Comparison of ENCODE assay signal across 2 cellular contexts in the genomic region with DNA sequence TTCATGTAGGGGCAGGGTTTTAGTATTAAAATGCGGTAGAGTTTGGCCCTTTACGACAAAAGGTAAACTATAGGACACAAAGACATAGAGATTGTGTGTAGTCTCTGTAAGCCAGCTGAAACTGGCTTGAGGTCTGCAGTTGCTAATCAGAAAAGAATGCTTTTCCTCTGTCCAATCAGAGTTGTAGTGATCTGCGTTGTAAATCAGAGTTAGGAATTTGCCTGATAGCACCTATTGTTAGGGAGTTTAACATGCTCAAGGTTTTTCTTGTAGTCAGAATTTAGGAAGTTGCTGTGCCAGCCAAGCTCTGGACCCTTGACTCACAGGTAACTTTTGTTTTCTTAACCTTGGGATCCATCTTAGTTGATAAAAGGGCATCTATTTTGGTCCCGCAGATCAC.
TF ChIP-seq lines count a peak whose summit lies in the region.

No MANE protein-coding gene starts in this region.

TF ChIP-seq in GM23338, 12 proteins besides CTCF, POLR2A, EP300 and RAD21 (continued from another document and continues in another):
- TF ChIP-seq, protein P1, sequence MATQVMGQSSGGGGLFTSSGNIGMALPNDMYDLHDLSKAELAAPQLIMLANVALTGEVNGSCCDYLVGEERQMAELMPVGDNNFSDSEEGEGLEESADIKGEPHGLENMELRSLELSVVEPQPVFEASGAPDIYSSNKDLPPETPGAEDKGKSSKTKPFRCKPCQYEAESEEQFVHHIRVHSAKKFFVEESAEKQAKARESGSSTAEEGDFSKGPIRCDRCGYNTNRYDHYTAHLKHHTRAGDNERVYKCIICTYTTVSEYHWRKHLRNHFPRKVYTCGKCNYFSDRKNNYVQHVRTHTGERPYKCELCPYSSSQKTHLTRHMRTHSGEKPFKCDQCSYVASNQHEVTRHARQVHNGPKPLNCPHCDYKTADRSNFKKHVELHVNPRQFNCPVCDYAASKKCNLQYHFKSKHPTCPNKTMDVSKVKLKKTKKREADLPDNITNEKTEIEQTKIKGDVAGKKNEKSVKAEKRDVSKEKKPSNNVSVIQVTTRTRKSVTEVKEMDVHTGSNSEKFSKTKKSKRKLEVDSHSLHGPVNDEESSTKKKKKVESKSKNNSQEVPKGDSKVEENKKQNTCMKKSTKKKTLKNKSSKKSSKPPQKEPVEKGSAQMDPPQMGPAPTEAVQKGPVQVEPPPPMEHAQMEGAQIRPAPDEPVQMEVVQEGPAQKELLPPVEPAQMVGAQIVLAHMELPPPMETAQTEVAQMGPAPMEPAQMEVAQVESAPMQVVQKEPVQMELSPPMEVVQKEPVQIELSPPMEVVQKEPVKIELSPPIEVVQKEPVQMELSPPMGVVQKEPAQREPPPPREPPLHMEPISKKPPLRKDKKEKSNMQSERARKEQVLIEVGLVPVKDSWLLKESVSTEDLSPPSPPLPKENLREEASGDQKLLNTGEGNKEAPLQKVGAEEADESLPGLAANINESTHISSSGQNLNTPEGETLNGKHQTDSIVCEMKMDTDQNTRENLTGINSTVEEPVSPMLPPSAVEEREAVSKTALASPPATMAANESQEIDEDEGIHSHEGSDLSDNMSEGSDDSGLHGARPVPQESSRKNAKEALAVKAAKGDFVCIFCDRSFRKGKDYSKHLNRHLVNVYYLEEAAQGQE (IDR thresholded peaks at IDR 0.05; ENCODE audit: unreplicated experiment): no peak
- TF ChIP-seq STAT1 (IDR thresholded peaks at IDR 0.05; ENCODE audit: unreplicated experiment): no peak
- TF ChIP-seq, protein P2, sequence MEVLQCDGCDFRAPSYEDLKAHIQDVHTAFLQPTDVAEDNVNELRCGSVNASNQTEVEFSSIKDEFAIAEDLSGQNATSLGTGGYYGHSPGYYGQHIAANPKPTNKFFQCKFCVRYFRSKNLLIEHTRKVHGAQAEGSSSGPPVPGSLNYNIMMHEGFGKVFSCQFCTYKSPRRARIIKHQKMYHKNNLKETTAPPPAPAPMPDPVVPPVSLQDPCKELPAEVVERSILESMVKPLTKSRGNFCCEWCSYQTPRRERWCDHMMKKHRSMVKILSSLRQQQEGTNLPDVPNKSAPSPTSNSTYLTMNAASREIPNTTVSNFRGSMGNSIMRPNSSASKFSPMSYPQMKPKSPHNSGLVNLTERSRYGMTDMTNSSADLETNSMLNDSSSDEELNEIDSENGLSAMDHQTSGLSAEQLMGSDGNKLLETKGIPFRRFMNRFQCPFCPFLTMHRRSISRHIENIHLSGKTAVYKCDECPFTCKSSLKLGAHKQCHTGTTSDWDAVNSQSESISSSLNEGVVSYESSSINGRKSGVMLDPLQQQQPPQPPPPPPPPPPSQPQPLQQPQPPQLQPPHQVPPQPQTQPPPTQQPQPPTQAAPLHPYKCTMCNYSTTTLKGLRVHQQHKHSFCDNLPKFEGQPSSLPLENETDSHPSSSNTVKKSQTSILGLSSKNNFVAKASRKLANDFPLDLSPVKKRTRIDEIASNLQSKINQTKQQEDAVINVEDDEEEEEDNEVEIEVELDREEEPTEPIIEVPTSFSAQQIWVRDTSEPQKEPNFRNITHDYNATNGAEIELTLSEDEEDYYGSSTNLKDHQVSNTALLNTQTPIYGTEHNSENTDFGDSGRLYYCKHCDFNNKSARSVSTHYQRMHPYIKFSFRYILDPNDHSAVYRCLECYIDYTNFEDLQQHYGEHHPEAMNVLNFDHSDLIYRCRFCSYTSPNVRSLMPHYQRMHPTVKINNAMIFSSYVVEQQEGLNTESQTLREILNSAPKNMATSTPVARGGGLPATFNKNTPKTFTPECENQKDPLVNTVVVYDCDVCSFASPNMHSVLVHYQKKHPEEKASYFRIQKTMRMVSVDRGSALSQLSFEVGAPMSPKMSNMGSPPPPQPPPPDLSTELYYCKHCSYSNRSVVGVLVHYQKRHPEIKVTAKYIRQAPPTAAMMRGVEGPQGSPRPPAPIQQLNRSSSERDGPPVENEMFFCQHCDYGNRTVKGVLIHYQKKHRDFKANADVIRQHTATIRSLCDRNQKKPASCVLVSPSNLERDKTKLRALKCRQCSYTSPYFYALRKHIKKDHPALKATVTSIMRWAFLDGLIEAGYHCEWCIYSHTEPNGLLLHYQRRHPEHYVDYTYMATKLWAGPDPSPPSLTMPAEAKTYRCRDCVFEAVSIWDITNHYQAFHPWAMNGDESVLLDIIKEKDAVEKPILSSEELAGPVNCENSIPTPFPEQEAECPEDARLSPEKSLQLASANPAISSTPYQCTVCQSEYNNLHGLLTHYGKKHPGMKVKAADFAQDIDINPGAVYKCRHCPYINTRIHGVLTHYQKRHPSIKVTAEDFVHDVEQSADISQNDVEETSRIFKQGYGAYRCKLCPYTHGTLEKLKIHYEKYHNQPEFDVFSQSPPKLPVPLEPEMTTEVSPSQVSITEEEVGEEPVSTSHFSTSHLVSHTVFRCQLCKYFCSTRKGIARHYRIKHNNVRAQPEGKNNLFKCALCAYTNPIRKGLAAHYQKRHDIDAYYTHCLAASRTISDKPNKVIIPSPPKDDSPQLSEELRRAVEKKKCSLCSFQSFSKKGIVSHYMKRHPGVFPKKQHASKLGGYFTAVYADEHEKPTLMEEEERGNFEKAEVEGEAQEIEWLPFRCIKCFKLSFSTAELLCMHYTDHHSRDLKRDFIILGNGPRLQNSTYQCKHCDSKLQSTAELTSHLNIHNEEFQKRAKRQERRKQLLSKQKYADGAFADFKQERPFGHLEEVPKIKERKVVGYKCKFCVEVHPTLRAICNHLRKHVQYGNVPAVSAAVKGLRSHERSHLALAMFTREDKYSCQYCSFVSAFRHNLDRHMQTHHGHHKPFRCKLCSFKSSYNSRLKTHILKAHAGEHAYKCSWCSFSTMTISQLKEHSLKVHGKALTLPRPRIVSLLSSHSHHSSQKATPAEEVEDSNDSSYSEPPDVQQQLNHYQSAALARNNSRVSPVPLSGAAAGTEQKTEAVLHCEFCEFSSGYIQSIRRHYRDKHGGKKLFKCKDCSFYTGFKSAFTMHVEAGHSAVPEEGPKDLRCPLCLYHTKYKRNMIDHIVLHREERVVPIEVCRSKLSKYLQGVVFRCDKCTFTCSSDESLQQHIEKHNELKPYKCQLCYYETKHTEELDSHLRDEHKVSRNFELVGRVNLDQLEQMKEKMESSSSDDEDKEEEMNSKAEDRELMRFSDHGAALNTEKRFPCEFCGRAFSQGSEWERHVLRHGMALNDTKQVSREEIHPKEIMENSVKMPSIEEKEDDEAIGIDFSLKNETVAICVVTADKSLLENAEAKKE (CRISPR knock-in tag; IDR thresholded peaks at IDR 0.05): no peak
- TF ChIP-seq NANOG (IDR thresholded peaks at IDR 0.05; ENCODE audit: borderline replicate concordance): no peak
- TF ChIP-seq EZH2phosphoT487 (IDR thresholded peaks at IDR 0.05; ENCODE audit: unreplicated experiment): no peak
- TF ChIP-seq, protein P3, sequence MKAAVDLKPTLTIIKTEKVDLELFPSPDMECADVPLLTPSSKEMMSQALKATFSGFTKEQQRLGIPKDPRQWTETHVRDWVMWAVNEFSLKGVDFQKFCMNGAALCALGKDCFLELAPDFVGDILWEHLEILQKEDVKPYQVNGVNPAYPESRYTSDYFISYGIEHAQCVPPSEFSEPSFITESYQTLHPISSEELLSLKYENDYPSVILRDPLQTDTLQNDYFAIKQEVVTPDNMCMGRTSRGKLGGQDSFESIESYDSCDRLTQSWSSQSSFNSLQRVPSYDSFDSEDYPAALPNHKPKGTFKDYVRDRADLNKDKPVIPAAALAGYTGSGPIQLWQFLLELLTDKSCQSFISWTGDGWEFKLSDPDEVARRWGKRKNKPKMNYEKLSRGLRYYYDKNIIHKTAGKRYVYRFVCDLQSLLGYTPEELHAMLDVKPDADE (IDR thresholded peaks at IDR 0.05): no peak
- no peak for TF ChIP-seq ZNF114 (CRISPR knock-in tag; IDR thresholded peaks at IDR 0.05)
- TF ChIP-seq POLR2AphosphoS5 (IDR thresholded peaks at IDR 0.05; ENCODE audit: low read depth): no peak
- TF ChIP-seq JUNB (IDR thresholded peaks at IDR 0.05; ENCODE audit: unreplicated experiment): no peak
- no peak for TF ChIP-seq CREB1 (CRISPR knock-in tag; IDR thresholded peaks at IDR 0.05; ENCODE audit: low read depth)

TF ChIP-seq in WTC11, 78 proteins besides CTCF, POLR2A, EP300 and RAD21 (continued from another document):
- TF ChIP-seq ZNF671 (CRISPR knock-in tag; IDR thresholded peaks at IDR 0.05): no peak
